In the genomic region with DNA sequence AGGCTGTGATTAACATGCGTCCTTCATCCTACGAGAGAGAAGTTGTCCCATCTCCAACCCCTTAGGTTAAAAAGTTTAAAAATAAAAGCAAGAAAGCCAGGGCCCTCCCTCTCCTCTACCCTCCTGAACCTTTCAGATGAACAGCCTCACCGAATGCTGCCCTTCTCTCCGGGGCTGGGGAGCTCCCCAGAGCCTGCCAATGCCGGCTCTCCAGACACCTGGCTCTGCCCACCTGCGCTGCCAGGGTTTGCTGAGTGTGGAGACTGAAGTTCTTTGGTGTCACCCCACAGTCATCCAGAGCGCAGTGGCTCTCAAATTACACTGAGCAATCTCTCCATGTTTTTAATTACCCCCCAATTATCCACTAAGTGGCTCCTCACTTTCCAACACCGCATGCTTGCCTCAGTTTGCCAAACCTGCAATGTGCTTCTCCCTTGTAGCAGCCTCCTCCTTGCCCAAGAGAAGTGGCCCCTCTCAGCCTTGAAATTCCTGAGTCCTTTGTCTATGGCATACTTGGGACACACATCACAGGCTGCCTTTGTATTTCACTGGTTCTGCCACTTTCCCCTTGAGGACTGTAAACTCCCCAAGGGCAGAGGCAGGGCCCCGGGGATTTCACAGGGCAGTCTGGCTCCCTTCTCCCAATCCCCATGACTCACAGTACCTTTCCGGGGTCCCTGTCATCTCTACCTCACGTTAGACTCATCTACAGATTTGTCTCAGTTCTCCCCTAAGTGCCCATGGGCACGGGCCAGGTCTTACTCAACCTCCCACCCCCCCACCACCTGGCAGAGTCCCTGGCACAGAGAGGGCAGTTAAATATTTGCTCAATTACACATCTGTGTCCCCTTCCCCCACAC, we compare ENCODE assay signal across 1 cellular context.
TF ChIP-seq lines count a peak whose summit lies in the region.

No MANE protein-coding gene starts in this region.

TF ChIP-seq in HepG2, 621 proteins besides CTCF, POLR2A, EP300 and RAD21 (continued from another document):
- TF ChIP-seq, protein P1, sequence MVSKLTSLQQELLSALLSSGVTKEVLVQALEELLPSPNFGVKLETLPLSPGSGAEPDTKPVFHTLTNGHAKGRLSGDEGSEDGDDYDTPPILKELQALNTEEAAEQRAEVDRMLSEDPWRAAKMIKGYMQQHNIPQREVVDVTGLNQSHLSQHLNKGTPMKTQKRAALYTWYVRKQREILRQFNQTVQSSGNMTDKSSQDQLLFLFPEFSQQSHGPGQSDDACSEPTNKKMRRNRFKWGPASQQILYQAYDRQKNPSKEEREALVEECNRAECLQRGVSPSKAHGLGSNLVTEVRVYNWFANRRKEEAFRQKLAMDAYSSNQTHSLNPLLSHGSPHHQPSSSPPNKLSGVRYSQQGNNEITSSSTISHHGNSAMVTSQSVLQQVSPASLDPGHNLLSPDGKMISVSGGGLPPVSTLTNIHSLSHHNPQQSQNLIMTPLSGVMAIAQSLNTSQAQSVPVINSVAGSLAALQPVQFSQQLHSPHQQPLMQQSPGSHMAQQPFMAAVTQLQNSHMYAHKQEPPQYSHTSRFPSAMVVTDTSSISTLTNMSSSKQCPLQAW (CRISPR knock-in tag; IDR thresholded peaks at IDR 0.05), result peak; percentile 21; the same call in 1 of the 2 replicates
- TF ChIP-seq MAFG (CRISPR knock-in tag; IDR thresholded peaks at IDR 0.05), result no peak
